In the genomic region with DNA sequence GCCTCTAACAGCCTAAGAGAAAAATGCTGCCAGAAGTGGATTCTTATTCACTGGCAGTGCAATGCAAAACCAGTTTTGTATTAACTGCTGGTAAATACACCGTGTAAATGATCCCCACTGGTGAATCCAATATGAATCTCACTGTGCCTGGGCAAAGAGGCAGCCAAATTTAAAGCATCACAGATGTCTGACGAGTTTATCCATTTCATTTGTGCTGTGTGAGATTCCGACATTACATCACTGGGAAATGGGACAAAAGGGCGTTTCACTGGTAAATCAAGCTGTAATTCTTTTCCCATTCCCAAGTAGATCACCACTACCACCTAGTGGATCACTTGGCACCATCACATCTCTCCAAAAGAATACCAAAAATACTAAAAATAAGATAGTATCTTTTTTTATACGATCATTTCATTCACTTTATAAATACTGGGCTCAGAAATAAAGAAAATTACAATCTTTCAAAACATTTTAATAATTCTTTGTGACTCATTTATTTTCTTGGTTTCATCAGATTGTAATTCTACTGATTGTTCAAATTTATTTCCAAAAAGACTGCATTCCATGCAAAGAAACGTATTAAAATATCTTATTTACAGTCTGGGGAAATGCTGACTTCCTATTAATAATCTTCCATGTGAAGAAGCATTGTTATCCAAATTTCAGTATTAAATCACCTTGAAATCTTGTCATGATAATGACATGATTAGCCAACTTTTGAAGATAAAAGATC, we compare ENCODE assay signal across 8 cellular contexts.
A peak's percentile ranks its signal among the peaks of the same experiment; 100 is the strongest.
DNase-seq lines count a peak whose midpoint lies in the region; ATAC-seq, FAIRE-seq and TF ChIP-seq lines count a peak whose summit lies in the region.

No MANE protein-coding gene starts in this region.

- H3K27me3 Mint-ChIP-seq in effector memory CD8-positive, alpha-beta T cell: no peaks in the 10 kb centered on the region

- no peaks in the 10 kb centered on the region for H3K4me1 Mint-ChIP-seq in effector memory CD8-positive, alpha-beta T cell (ENCODE audit: low read depth in 2 of 2)

- H3K36me3 ChIP-seq in bronchial epithelial cell (ENCODE audit: control insufficient read depth, insufficient read depth, low read length) (no peaks in the 10 kb centered on the region), sigmoid colon (no peaks in the 10 kb centered on the region)

- FAIRE-seq in bronchial epithelial cell (lab: Jason Lieb, UNC): no peak

- TF ChIP-seq CTCF in LNCAP (IDR thresholded peaks at IDR 0.05): peak; percentile 51
- TF ChIP-seq CTCF in bronchial epithelial cell (IDR thresholded peaks at IDR 0.05; ENCODE audit: insufficient read depth, low read length, severe bottlenecking): peak; percentile 39
- peak in 1 of 4 experiments; percentile 31 for TF ChIP-seq CTCF in sigmoid colon (IDR thresholded peaks at IDR 0.05)

- H3K27me3 ChIP-seq in bronchial epithelial cell (ENCODE audit: control insufficient read depth, insufficient read depth, low read length) (no peaks in the 10 kb centered on the region), sigmoid colon (no peaks in the 10 kb centered on the region)

- H3K4me3 Mint-ChIP-seq in effector memory CD8-positive, alpha-beta T cell: no peak overlapping the region

- TF ChIP-seq EP300 in sigmoid colon (IDR thresholded peaks at IDR 0.05): no peak

- no peaks in the 10 kb centered on the region for H3K9me3 ChIP-seq in sigmoid colon

- no peak overlapping the region for H3K27ac ChIP-seq in sigmoid colon

- H3K4me1 ChIP-seq in sigmoid colon: no peaks in the 10 kb centered on the region

- intact Hi-C loops in sigmoid colon (cut with DNase I): no loop called here

- H3K4me3 ChIP-seq in bronchial epithelial cell (ENCODE audit: low read depth, low read length): no peak overlapping the region
- no peak overlapping the region for H3K4me3 ChIP-seq in sigmoid colon

- 33 to 56% methylated on average over 6 of the region's 6 CpGs for WGBS in sigmoid colon, 2 donors

- peaks cover 0 to 7% of the 10 kb centered on the region in 2 donors for H3K9me3 Mint-ChIP-seq in effector memory CD8-positive, alpha-beta T cell

- TF ChIP-seq POLR2A in sigmoid colon (IDR thresholded peaks at IDR 0.05): no peak

- DNase-seq in COLO829 (ENCODE audit: low spot score): peak; percentile 86
- DNase-seq in bronchial epithelial cell (ENCODE audit: low read depth): peak; percentile 44
- peak; percentile 68 to 79 for DNase-seq in lung microvascular endothelial cell (ENCODE audit: low read depth in 2 of 2)
- DNase-seq in sigmoid colon: no peak
- no peak for DNase-seq in effector memory CD8-positive, alpha-beta T cell

- ATAC-seq in GM21447 (IDR thresholded peaks at IDR 0.05; ENCODE audit: unreplicated experiment) (no peak), GM18498 (IDR thresholded peaks at IDR 0.05; ENCODE audit: unreplicated experiment) (no peak)
- ATAC-seq in effector memory CD8-positive, alpha-beta T cell (replicated peaks): no peak

- no peaks in the 10 kb centered on the region for H3K36me3 Mint-ChIP-seq in effector memory CD8-positive, alpha-beta T cell (ENCODE audit: insufficient read depth)

- H3K27ac Mint-ChIP-seq in effector memory CD8-positive, alpha-beta T cell: no peak overlapping the region

Comparison
In these comparisons a context has a peak if more than half of its experiments do, and no peak if none do; other contexts are left out.
1. DNase-seq: peak in COLO829 (single experiment), bronchial epithelial cell (single experiment) and lung microvascular endothelial cell (2 of 2); none in sigmoid colon (single experiment) and effector memory CD8-positive, alpha-beta T cell (0 of 3).